Comparison of ENCODE assay signal across 1 cellular context in the genomic region with DNA sequence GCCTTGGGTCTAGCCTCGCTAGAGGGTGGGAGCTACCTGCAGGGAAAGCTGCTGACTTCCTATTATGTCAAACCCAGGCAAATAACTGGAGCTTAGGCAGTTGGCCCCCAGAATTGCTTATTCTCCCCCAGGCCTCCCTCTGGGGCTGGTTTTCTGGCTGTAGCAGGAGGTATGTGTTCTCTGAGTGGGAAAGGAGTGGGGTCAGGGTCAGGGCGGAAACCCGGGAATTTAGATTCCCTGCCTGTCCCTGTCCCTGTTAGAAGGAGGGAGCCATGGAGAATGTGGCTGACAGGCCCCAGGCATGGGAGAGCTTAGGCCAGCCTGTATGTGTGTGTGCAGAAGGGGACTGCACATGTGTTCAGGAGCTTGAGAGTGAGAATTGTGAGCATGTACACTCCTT.
TF ChIP-seq lines count a peak whose summit lies in the region.

No MANE protein-coding gene starts in this region.

TF ChIP-seq in GM12878, 131 proteins besides CTCF, POLR2A, EP300 and RAD21:
- TF ChIP-seq HCFC1 (IDR thresholded peaks at IDR 0.05; ENCODE audit: low read length) (no peak), ZNF207 (IDR thresholded peaks at IDR 0.05; ENCODE audit: borderline replicate concordance) (no peak), IKZF2 (IDR thresholded peaks at IDR 0.05) (no peak), NFXL1 (IDR thresholded peaks at IDR 0.05; ENCODE audit: borderline replicate concordance) (no peak), SMC3 (IDR thresholded peaks at IDR 0.05; ENCODE audit: borderline replicate concordance, low read length) (no peak), NRF1 (conservative IDR thresholded peaks at IDR 0.05; ENCODE audit: low read depth, low read length) (no peak)
- TF ChIP-seq, protein P1, sequence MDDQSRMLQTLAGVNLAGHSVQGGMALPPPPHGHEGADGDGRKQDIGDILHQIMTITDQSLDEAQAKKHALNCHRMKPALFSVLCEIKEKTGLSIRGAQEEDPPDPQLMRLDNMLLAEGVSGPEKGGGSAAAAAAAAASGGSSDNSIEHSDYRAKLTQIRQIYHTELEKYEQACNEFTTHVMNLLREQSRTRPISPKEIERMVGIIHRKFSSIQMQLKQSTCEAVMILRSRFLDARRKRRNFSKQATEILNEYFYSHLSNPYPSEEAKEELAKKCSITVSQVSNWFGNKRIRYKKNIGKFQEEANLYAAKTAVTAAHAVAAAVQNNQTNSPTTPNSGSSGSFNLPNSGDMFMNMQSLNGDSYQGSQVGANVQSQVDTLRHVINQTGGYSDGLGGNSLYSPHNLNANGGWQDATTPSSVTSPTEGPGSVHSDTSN (IDR thresholded peaks at IDR 0.05; ENCODE audit: insufficient replicate concordance, low read depth, low read length) = no peak
